7 cellular contexts compared by ENCODE assay signal in genomic region chr12:39386335-39386734, GRCh38.
"Had no signal": no experiment of that assay in that cellular context is flagged by ENCODE, and none has a peak within 500 bp of the region (broad histone marks: within the 10 kb centered on the region; RNA-seq: fewer than 3 reads in every experiment).

No MANE protein-coding gene starts in this region.

- H3K36me3 Mint-ChIP-seq: IgD-negative memory B cell had no signal

- H3K27ac Mint-ChIP-seq: GM23338, IgD-negative memory B cell had no signal

- H3K4me2 ChIP-seq: GM23338 had no signal

- ATAC-seq: GM23338, HepG2 had no signal

- H3K27ac ChIP-seq: HL-60 had no signal

- H2AFZ ChIP-seq: GM23338 had no signal

- H3K4me3 Mint-ChIP-seq: GM23338, H9, IgD-negative memory B cell had no signal

- H3K9me3 Mint-ChIP-seq: GM23338, H9, IgD-negative memory B cell had no signal

- H3K27me3 Mint-ChIP-seq: IgD-negative memory B cell had no signal

- H3K4me3 ChIP-seq: GM23338 had no signal

- DNase-seq: H9, HCEC 1CT, KBM-7 had no signal

- H3K4me1 Mint-ChIP-seq: IgD-negative memory B cell had no signal
